In genomic region chr6:14910692-14911547, GRCh38 we compare ENCODE assay signal across 8 cellular contexts.
DNase-seq lines count a peak whose midpoint lies in the region; ATAC-seq and TF ChIP-seq lines count a peak whose summit lies in the region.

No MANE protein-coding gene starts in this region.

- no peak overlapping the region for H3K27ac Mint-ChIP-seq in nephron progenitor cell

- peaks cover 2% of the 10 kb centered on the region for H3K27me3 Mint-ChIP-seq in nephron progenitor cell (ENCODE audit: low read depth, poor library complexity)

- 56 to 73% methylated on average over 13 of the region's 13 CpGs for WGBS in upper lobe of left lung, 2 donors

- intact Hi-C loops in dorsolateral prefrontal cortex (cut with DNase I): loop anchor here in 1 of 2 donors (10.0 kb wide), 1 partner anchor 106 kb away; no protein-coding TSS in a partner anchor

- peak in 2 of 4 donors; percentile 53 to 67 for TF ChIP-seq EP300 in upper lobe of left lung (IDR thresholded peaks at IDR 0.05)

- TF ChIP-seq CTCF in upper lobe of left lung (IDR thresholded peaks at IDR 0.05) (no peak), nephron progenitor cell (IDR thresholded peaks at IDR 0.05) (no peak), dorsolateral prefrontal cortex (IDR thresholded peaks at IDR 0.05 in 54 of 56, conservative IDR thresholded peaks at IDR 0.05 in 2 of 56; ENCODE audit: low read depth in 1 of 56, partially characterized antibody in 56 of 56) (no peak)

- H3K27me3 ChIP-seq in upper lobe of left lung: no peaks in the 10 kb centered on the region
- H3K27me3 ChIP-seq in dorsolateral prefrontal cortex: peaks cover 0 to 4% (median 0%) of the 10 kb centered on the region in 45 donors

- peak; percentile 31 for DNase-seq in HCEC 1CT
- DNase-seq in NOMO-1 treated with DMSO at 0.1 percent for 48 hours (lab: John Stamatoyannopoulos, UW; ENCODE audit: unreplicated experiment): peak; percentile 98
- DNase-seq in globus pallidus (ENCODE audit: low spot score): peak; percentile 56
- peak in 1 of 2 donors; percentile 78 for DNase-seq in upper lobe of left lung
- DNase-seq in nephron progenitor cell: no peak
- no peak for DNase-seq in dorsolateral prefrontal cortex
- DNase-seq in NCI-H1417 (lab: John Stamatoyannopoulos, UW): no peak

- no peaks in the 10 kb centered on the region for H3K36me3 Mint-ChIP-seq in nephron progenitor cell (ENCODE audit: low read depth)

- H3K9me3 Mint-ChIP-seq in nephron progenitor cell: no peaks in the 10 kb centered on the region

- peaks cover 4 to 12% (median 7%) of the 10 kb centered on the region in 4 donors for H3K4me1 ChIP-seq in upper lobe of left lung

- H3K4me3 Mint-ChIP-seq in nephron progenitor cell: no peak overlapping the region

- H3K4me3 ChIP-seq in upper lobe of left lung: no peak overlapping the region
- H3K4me3 ChIP-seq in dorsolateral prefrontal cortex: no peak overlapping the region

- H3K27ac ChIP-seq in upper lobe of left lung (peak overlapping the region; percentile 57 to 80 (median 76)), dorsolateral prefrontal cortex (peak overlapping the region in 1 of 59 donors; percentile 23)

- ATAC-seq in GM18498 (IDR thresholded peaks at IDR 0.05; ENCODE audit: unreplicated experiment) (peak; percentile 85), upper lobe of left lung (ENCODE audit: low FRiP score in 2 of 2) (peak; percentile 71 to 90)

- no peaks in the 10 kb centered on the region for H3K9me3 ChIP-seq in upper lobe of left lung

- TF ChIP-seq POLR2A in upper lobe of left lung (IDR thresholded peaks at IDR 0.05): peak in 1 of 4 donors; percentile 39

- H3K4me1 Mint-ChIP-seq in nephron progenitor cell: peaks cover 34% of the 10 kb centered on the region

- H3K36me3 ChIP-seq in upper lobe of left lung: no peaks in the 10 kb centered on the region

Comparison
In these comparisons a context has a peak if more than half of its experiments do, and no peak if none do; other contexts are left out.
1. DNase-seq: peak in HCEC 1CT (single experiment), NOMO-1 treated with DMSO at 0.1 percent for 48 hours (single experiment) and globus pallidus (single experiment); none in nephron progenitor cell (single experiment), dorsolateral prefrontal cortex (0 of 10) and NCI-H1417 (0 of 3).